In the genomic region with DNA sequence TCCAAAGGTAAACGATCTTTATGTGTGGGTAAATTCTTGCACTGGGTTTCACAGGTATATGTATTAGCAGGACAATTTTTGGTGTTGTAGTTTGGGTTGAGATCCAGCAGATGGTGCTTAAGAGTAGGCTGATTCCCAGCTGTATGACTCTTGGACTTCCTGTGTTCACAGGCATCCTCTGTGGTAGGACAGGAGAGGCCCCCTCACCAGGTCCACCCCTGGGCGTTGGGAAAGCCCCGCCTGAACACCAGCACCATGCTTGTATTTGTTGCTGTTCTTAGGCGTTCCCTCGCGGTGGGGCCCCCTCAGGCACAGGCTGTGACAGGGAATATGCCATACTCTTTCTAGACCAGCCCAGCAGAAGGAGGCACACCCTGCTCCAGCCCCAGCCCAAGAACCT, we compare ENCODE assay signal across 2 cellular contexts.
TF ChIP-seq lines count a peak whose summit lies in the region.

No MANE protein-coding gene starts in this region.

TF ChIP-seq in Ishikawa, 13 proteins besides CTCF, POLR2A, EP300 and RAD21 (continued from another document):
- TF ChIP-seq REST (IDR thresholded peaks at IDR 0.05; ENCODE audit: low read depth) (no peak), FOXM1 (IDR thresholded peaks at IDR 0.05; ENCODE audit: borderline replicate concordance, low read depth) (no peak)

TF ChIP-seq in WTC11, 78 proteins besides CTCF, POLR2A, EP300 and RAD21 (continued from another document):
- TF ChIP-seq, protein P1, sequence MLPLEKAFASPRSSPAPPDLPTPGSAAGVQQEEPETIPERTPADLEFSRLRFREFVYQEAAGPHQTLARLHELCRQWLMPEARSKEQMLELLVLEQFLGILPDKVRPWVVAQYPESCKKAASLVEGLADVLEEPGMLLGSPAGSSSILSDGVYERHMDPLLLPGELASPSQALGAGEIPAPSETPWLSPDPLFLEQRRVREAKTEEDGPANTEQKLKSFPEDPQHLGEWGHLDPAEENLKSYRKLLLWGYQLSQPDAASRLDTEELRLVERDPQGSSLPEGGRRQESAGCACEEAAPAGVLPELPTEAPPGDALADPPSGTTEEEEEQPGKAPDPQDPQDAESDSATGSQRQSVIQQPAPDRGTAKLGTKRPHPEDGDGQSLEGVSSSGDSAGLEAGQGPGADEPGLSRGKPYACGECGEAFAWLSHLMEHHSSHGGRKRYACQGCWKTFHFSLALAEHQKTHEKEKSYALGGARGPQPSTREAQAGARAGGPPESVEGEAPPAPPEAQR (CRISPR knock-in tag; IDR thresholded peaks at IDR 0.05) = no peak
- TF ChIP-seq HMGXB4 (CRISPR knock-in tag; IDR thresholded peaks at IDR 0.05) (no peak), KAT7 (CRISPR knock-in tag; IDR thresholded peaks at IDR 0.05; ENCODE audit: borderline replicate concordance) (no peak), OVOL2 (CRISPR knock-in tag; IDR thresholded peaks at IDR 0.05; ENCODE audit: borderline replicate concordance) (no peak), ARID4B (CRISPR knock-in tag; IDR thresholded peaks at IDR 0.05; ENCODE audit: borderline replicate concordance) (no peak), NFATC4 (CRISPR knock-in tag; IDR thresholded peaks at IDR 0.05) (no peak), AFF4 (CRISPR knock-in tag; IDR thresholded peaks at IDR 0.05; ENCODE audit: borderline replicate concordance) (no peak), ZBTB43 (CRISPR knock-in tag; IDR thresholded peaks at IDR 0.05) (no peak)
- TF ChIP-seq, protein P2, sequence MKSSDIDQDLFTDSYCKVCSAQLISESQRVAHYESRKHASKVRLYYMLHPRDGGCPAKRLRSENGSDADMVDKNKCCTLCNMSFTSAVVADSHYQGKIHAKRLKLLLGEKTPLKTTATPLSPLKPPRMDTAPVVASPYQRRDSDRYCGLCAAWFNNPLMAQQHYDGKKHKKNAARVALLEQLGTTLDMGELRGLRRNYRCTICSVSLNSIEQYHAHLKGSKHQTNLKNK (CRISPR knock-in tag; IDR thresholded peaks at IDR 0.05) = no peak
